Comparison of ENCODE assay signal across 8 cellular contexts in the genomic region with DNA sequence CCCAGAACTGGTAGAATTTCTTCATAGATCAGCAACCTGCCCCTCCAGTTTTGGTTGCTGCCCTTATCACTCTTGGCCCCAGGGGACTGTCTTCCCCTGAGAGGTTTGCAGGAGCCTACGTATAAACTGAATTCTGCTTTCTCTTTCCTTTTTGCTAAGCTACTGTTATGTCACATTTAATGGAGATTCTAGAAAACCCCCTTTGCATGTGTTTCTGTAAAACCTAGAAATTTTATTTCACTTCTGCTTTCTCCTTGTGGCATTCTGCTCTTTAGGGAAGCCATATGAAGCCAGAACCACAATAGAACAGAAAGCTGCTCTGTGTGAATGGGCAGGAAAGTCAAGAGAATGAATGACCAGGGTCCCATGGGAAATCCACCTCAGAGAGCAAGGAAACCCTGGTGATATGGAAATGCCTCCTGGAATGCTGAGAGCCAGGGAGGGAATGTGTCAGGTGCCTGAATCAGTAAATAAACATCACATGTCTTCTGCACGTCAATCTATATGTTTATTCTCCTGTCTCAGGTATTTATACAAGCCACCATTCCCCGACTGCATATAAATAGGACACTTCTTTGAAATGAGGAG. TPM values are rescaled to one million over a fixed set of nuclear protein-coding genes. Genes with fewer than 3 reads are reported as not detected.
DNase-seq lines count a peak whose midpoint lies in the region; ATAC-seq and TF ChIP-seq lines count a peak whose summit lies in the region.

No MANE protein-coding gene starts in this region.

- H3K4me3 Mint-ChIP-seq in CD14-positive monocyte: peak overlapping the region; percentile 69 to 78

- H3K27ac ChIP-seq in PC-9 (no peak overlapping the region), trophoblast cell (ENCODE audit: low read depth, low read length) (no peak overlapping the region)

- H3K9me3 ChIP-seq in PC-9 (ENCODE audit: insufficient read depth, low read depth): no peaks in the 10 kb centered on the region
- H3K9me3 ChIP-seq in trophoblast cell (ENCODE audit: insufficient read depth, low read depth, low read length): no peaks in the 10 kb centered on the region

- H3K18ac ChIP-seq in trophoblast cell (ENCODE audit: low read length): no peak overlapping the region

- POLR2A ChIA-PET in PC-9 (lab: Charles Lee; ENCODE audit: unreplicated experiment): no interaction called here

- H3K23ac ChIP-seq in trophoblast cell (ENCODE audit: low read length): no peak overlapping the region

- H4K8ac ChIP-seq in trophoblast cell (ENCODE audit: low read depth, low read length): no peak overlapping the region

- H2AFZ ChIP-seq in PC-9 (peak overlapping the region; percentile 28; the same call in 1 of the 2 replicates), trophoblast cell (ENCODE audit: insufficient read depth, low read length, poor library complexity) (no peak overlapping the region)

- no peak overlapping the region for H3K9ac ChIP-seq in trophoblast cell (ENCODE audit: low read length)

- intact Hi-C loops in CD14-positive monocyte (cut with micrococcal nuclease) (loop anchor here in 1 of 2 donors (5.0 to 10.0 kb wide), 2 partner anchors 47 to 60 kb away; a partner anchor contains a TSS), PC-9 (cut with micrococcal nuclease; ENCODE audit: unreplicated experiment) (no loop called here)

- BruUV-seq in PC-9 (replicated peaks; lab: Mats Ljungman, UMichigan): no TSS peak

- CTCF ChIA-PET in PC-9 (lab: Charles Lee): no interaction called here

- H2AK5ac ChIP-seq in trophoblast cell (ENCODE audit: low read length): no peak overlapping the region

- 0 out of 2 replicates have a peak overlapping the region, but pooled peaks have one; percentile 10 for H3K4me2 ChIP-seq in PC-9
- no peak overlapping the region for H3K4me2 ChIP-seq in trophoblast cell (ENCODE audit: low read length)

- no peak overlapping the region for H2BK12ac ChIP-seq in trophoblast cell (ENCODE audit: low read length)

- no CpG with 5 or more reads among the region's 3 CpGs for WGBS in trophoblast cell (ENCODE audit: extremely low coverage, insufficient coverage, insufficient read length)

- H4K20me1 ChIP-seq in PC-9 (ENCODE audit: insufficient read depth): no peaks in the 10 kb centered on the region

- H3K36me3 ChIP-seq in PC-9 (ENCODE audit: low read depth) (no peaks in the 10 kb centered on the region), trophoblast cell (ENCODE audit: control insufficient read depth in 1 of 2, insufficient read depth in 2 of 2, low read length in 2 of 2) (no peaks in the 10 kb centered on the region)

- no peak overlapping the region for H2BK120ac ChIP-seq in trophoblast cell (ENCODE audit: insufficient read depth, low read length, poor library complexity)

- DNase-seq in CD14-positive monocyte (ENCODE audit: low spot score) (no peak), PC-9 (no peak), trophoblast cell (peak; percentile 26 to 46), anterior cingulate cortex (lab: John Stamatoyannopoulos, UW) (no peak), SK-N-DZ (ENCODE audit: low spot score) (no peak), NCI-H1048 (lab: John Stamatoyannopoulos, UW) (no peak)

- H3K9me2 ChIP-seq in PC-9 (ENCODE audit: insufficient read depth): no peaks in the 10 kb centered on the region

- peak; percentile 95 for ATAC-seq in GM19025 (IDR thresholded peaks at IDR 0.05; ENCODE audit: low read depth, unreplicated experiment)
- ATAC-seq in HG03060 (IDR thresholded peaks at IDR 0.05; ENCODE audit: low read depth, unreplicated experiment): peak; percentile 99

- H3K27ac Mint-ChIP-seq in CD14-positive monocyte: peak overlapping the region in 4 of 7 donors; percentile 30 to 77 (median 52)

- no peaks in the 10 kb centered on the region for H3F3A ChIP-seq in PC-9 (ENCODE audit: insufficient read depth, low read depth)

- H3K27me3 ChIP-seq in PC-9 (ENCODE audit: insufficient read depth, low read depth): no peaks in the 10 kb centered on the region
- H3K27me3 ChIP-seq in trophoblast cell (ENCODE audit: insufficient read depth, low read length): no peaks in the 10 kb centered on the region

- peaks cover 36% of the 10 kb centered on the region for H3K4me1 Mint-ChIP-seq in CD14-positive monocyte

- H3K79me2 ChIP-seq in PC-9 (ENCODE audit: low read depth) (no peaks in the 10 kb centered on the region), trophoblast cell (ENCODE audit: control insufficient read depth, insufficient read depth, low read length, poor library complexity) (no peaks in the 10 kb centered on the region)

- H3K4me1 ChIP-seq in PC-9 (replicated peaks; ENCODE audit: insufficient read depth) (peaks cover 6% of the 10 kb centered on the region; the same call in 1 of the 2 replicates), trophoblast cell (ENCODE audit: control insufficient read depth in 1 of 2, insufficient read depth in 2 of 2, low read length in 2 of 2) (no peaks in the 10 kb centered on the region)

- no peaks in the 10 kb centered on the region for H3K79me1 ChIP-seq in trophoblast cell (ENCODE audit: low read length)

- no peak overlapping the region for H3K4ac ChIP-seq in trophoblast cell (ENCODE audit: low read depth, low read length)

- no peak overlapping the region for H4K91ac ChIP-seq in trophoblast cell (ENCODE audit: low read depth, low read length)

- H3K4me3 ChIP-seq in PC-9 (no peak overlapping the region), trophoblast cell (ENCODE audit: low read depth, low read length) (no peak overlapping the region)

- TF ChIP-seq CTCF in CD14-positive monocyte (IDR thresholded peaks at IDR 0.05) (no peak), PC-9 (conservative IDR thresholded peaks at IDR 0.05) (no peak)

- no peak overlapping the region for H4K12ac ChIP-seq in trophoblast cell (ENCODE audit: low read depth, low read length)

- no peaks in the 10 kb centered on the region for H3K36me3 Mint-ChIP-seq in CD14-positive monocyte

- no peak overlapping the region for H2BK5ac ChIP-seq in trophoblast cell (ENCODE audit: low read depth, low read length, poor library complexity)

- no peak overlapping the region for H3K14ac ChIP-seq in trophoblast cell (ENCODE audit: low read length)

- peaks cover 0 to 4% (median 0%) of the 10 kb centered on the region in 7 donors for H3K9me3 Mint-ChIP-seq in CD14-positive monocyte

- H3K27me3 Mint-ChIP-seq in CD14-positive monocyte (ENCODE audit: low read depth in 3 of 3): peaks cover 41 to 63% (median 47%) of the 10 kb centered on the region in 3 donors

RNA-seq across cellular contexts. Expression of a gene that starts 3.4 kb away (rescaled TPM):
- not detected for polyA plus RNA-seq in CD14-positive monocyte
- total RNA-seq in PC-9 (2021): not detected in 2 replicates
- 0.08 TPM in 1 of 2 replicates, not detected in the other for polyA plus RNA-seq in trophoblast cell (2013)
- not detected in 2 replicates for polyA plus RNA-seq in SK-N-DZ (2014; cell fraction: cytosol; rRNA removed)
- not detected in 2 replicates for polyA plus RNA-seq in SK-N-DZ (2014; cell fraction: nucleus; rRNA removed)

RNA-seq across cellular contexts. Expression of a gene that starts 14.0 kb away (rescaled TPM):
- not detected for polyA plus RNA-seq in CD14-positive monocyte
- not detected in 2 replicates for total RNA-seq in PC-9 (2021)
- not detected in 2 replicates for polyA plus RNA-seq in trophoblast cell (2013)
- not detected in 2 replicates for polyA plus RNA-seq in SK-N-DZ (2014; cell fraction: cytosol; rRNA removed)
- not detected in 2 replicates for polyA plus RNA-seq in SK-N-DZ (2014; cell fraction: nucleus; rRNA removed)

RNA-seq across cellular contexts. Expression of a gene that starts 27.1 kb away (rescaled TPM):
- not detected for polyA plus RNA-seq in CD14-positive monocyte
- not detected in 2 replicates for total RNA-seq in PC-9 (2021)
- not detected in 2 replicates for polyA plus RNA-seq in trophoblast cell (2013)
- polyA plus RNA-seq in SK-N-DZ (2014; cell fraction: cytosol; rRNA removed): not detected in 2 replicates
- not detected in 2 replicates for polyA plus RNA-seq in SK-N-DZ (2014; cell fraction: nucleus; rRNA removed)

RNA-seq across cellular contexts. Expression of a gene that starts 31.2 kb away (rescaled TPM):
- polyA plus RNA-seq in CD14-positive monocyte: not detected
- total RNA-seq in PC-9 (2021): not detected in 2 replicates
- not detected in 2 replicates for polyA plus RNA-seq in trophoblast cell (2013)
- polyA plus RNA-seq in SK-N-DZ (2014; cell fraction: cytosol; rRNA removed): not detected in 2 replicates
- not detected in 2 replicates for polyA plus RNA-seq in SK-N-DZ (2014; cell fraction: nucleus; rRNA removed)

RNA-seq across cellular contexts. Expression of a gene that starts 46.6 kb away (rescaled TPM):
- 1 to 10 TPM; 7.7 to 9.0 TPM for polyA plus RNA-seq in CD14-positive monocyte
- total RNA-seq in PC-9 (2021): 9.1 and 10.5 TPM in 2 replicates
- 18.3 and 18.5 TPM in 2 replicates for polyA plus RNA-seq in trophoblast cell (2013)
- polyA plus RNA-seq in SK-N-DZ (2014; cell fraction: cytosol; rRNA removed): 7.0 and 8.8 TPM in 2 replicates
- 3.3 and 4.6 TPM in 2 replicates for polyA plus RNA-seq in SK-N-DZ (2014; cell fraction: nucleus; rRNA removed)

Comparison
In these comparisons a context has a peak if more than half of its experiments do, and no peak if none do; other contexts are left out.
1. DNase-seq: peak in trophoblast cell (2 of 2); none in CD14-positive monocyte (single experiment), PC-9 (0 of 2), anterior cingulate cortex (0 of 58), SK-N-DZ (single experiment) and NCI-H1048 (single experiment).